23 cellular contexts compared by ENCODE assay signal in the genomic region with DNA sequence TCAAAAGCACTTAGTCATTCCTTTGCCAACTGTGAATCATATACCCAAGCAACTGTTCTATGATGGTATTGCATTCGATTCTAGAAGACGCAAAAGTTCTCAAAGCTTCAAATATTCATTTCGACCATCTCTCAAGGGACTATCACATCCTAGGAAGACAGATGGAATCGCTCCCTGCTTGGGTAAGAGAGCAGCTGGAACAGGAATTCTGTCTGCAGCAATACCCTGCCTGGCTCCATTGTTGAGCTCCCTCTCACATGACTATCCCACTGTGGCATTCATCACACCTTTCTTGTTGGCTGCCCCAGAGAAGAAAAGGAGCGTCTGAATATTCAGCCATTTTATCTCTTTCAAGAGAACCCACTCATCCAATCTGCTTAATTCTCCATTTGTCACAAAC.
"Had no signal": no experiment of that assay in that cellular context is flagged by ENCODE, and none has a peak within 500 bp of the region (broad histone marks: within the 10 kb centered on the region; RNA-seq: fewer than 3 reads in every experiment).

No MANE protein-coding gene starts in this region.

- H3K4me1 Mint-ChIP-seq: activated CD4-positive, alpha-beta T cell treated with anti-CD3 and anti-CD28 coated beads, Interleukin-2, amount 10 ng/mL, durations not matched to agents 24 days and 14 days; activated CD8-positive, alpha-beta memory T cell treated with anti-CD3 and anti-CD28 coated beads, Interleukin-2, amount 10 ng/mL, durations not matched to agents 7 days and 5 days; activated naive CD4-positive, alpha-beta T cell treated with anti-CD3 and anti-CD28 coated beads, Interleukin-2, amount 10 ng/mL, durations not matched to agents 7 days and 5 days; natural killer cell; T-helper 17 cell had no signal

- ATAC-seq: activated CD8-positive, alpha-beta memory T cell treated with anti-CD3 and anti-CD28 coated beads, Interleukin-2, amount 10 ng/mL, durations not matched to agents 7 days and 5 days; activated CD8-positive, alpha-beta T cell treated with anti-CD3 and anti-CD28 coated beads for 36 hours; effector memory CD8-positive, alpha-beta T cell; gastroesophageal sphincter; heart left ventricle; left lung; natural killer cell; T-helper 17 cell had no signal

- H3K9me3 ChIP-seq: colonic mucosa, gastroesophageal sphincter, heart left ventricle, left lung, spleen, thoracic aorta, upper lobe of left lung had no signal

- H3K4me3 ChIP-seq: colonic mucosa, dorsolateral prefrontal cortex, esophagus squamous epithelium, gastroesophageal sphincter, heart left ventricle, left lung, lung, spleen, thoracic aorta, upper lobe of left lung had no signal

- H3K27ac Mint-ChIP-seq: activated CD4-positive, alpha-beta T cell treated with anti-CD3 and anti-CD28 coated beads, Interleukin-2, amount 10 ng/mL, durations not matched to agents 24 days and 14 days; activated CD8-positive, alpha-beta memory T cell treated with anti-CD3 and anti-CD28 coated beads, Interleukin-2, amount 10 ng/mL, durations not matched to agents 7 days and 5 days; activated CD8-positive, alpha-beta T cell treated with anti-CD3 and anti-CD28 coated beads for 36 hours; activated naive CD4-positive, alpha-beta T cell treated with anti-CD3 and anti-CD28 coated beads, Interleukin-2, amount 10 ng/mL, durations not matched to agents 7 days and 5 days; effector memory CD8-positive, alpha-beta T cell; natural killer cell; progenitor cell of endocrine pancreas; T-helper 17 cell had no signal

- H3K27ac ChIP-seq: colonic mucosa, gastroesophageal sphincter, heart left ventricle, left lung, spleen, thoracic aorta, upper lobe of left lung had no signal

- H3K36me3 ChIP-seq: colonic mucosa, esophagus squamous epithelium, gastroesophageal sphincter, heart left ventricle, left lung, spleen, thoracic aorta, upper lobe of left lung had no signal

- H3K27me3 Mint-ChIP-seq: activated CD4-positive, alpha-beta T cell treated with anti-CD3 and anti-CD28 coated beads, Interleukin-2, amount 10 ng/mL, durations not matched to agents 24 days and 14 days; activated CD8-positive, alpha-beta T cell treated with anti-CD3 and anti-CD28 coated beads for 36 hours; progenitor cell of endocrine pancreas had no signal

- H3K36me3 Mint-ChIP-seq: activated CD8-positive, alpha-beta memory T cell treated with anti-CD3 and anti-CD28 coated beads, Interleukin-2, amount 10 ng/mL, durations not matched to agents 7 days and 5 days; activated naive CD4-positive, alpha-beta T cell treated with anti-CD3 and anti-CD28 coated beads, Interleukin-2, amount 10 ng/mL, durations not matched to agents 7 days and 5 days; natural killer cell had no signal

- H3K9me3 Mint-ChIP-seq: activated CD4-positive, alpha-beta T cell treated with anti-CD3 and anti-CD28 coated beads, Interleukin-2, amount 10 ng/mL, durations not matched to agents 24 days and 14 days; activated CD8-positive, alpha-beta T cell treated with anti-CD3 and anti-CD28 coated beads for 36 hours; activated naive CD4-positive, alpha-beta T cell treated with anti-CD3 and anti-CD28 coated beads, Interleukin-2, amount 10 ng/mL, durations not matched to agents 7 days and 5 days; effector memory CD8-positive, alpha-beta T cell; natural killer cell had no signal

- H3K27me3 ChIP-seq: colonic mucosa, dorsolateral prefrontal cortex, esophagus squamous epithelium, gastroesophageal sphincter, heart left ventricle, left lung, spleen, upper lobe of left lung had no signal

- DNase-seq: activated CD4-positive, alpha-beta T cell treated with anti-CD3 and anti-CD28 coated beads, Interleukin-2, amount 10 ng/mL, durations not matched to agents 24 days and 14 days; activated CD8-positive, alpha-beta memory T cell treated with anti-CD3 and anti-CD28 coated beads, Interleukin-2, amount 10 ng/mL, durations not matched to agents 7 days and 5 days; activated CD8-positive, alpha-beta T cell treated with anti-CD3 and anti-CD28 coated beads for 36 hours; activated effector memory CD4-positive, alpha-beta T cell treated with anti-CD3 and anti-CD28 coated beads, Interleukin-2, amount 50 U/mL, for 16 hours; activated naive CD4-positive, alpha-beta T cell treated with anti-CD3 and anti-CD28 coated beads, Interleukin-2, amount 10 ng/mL, durations not matched to agents 7 days and 5 days; activated T-cell treated with anti-CD3 and anti-CD28 coated beads for 4 hours; amygdala; colonic mucosa; dorsolateral prefrontal cortex; effector memory CD8-positive, alpha-beta T cell; esophagus squamous epithelium; heart left ventricle; left lung; natural killer cell; spleen; stimulated activated CD4-positive, alpha-beta T cell treated with anti-CD3 and anti-CD28 coated beads, Interleukin-4, amount 100 ng/mL, for 1 hour; stimulated activated naive CD4-positive, alpha-beta T cell treated with Interleukin-2 at 50 U/mL for 16 hours; T-helper 17 cell; upper lobe of left lung had no signal

- H3K4me1 ChIP-seq: left lung, spleen, upper lobe of left lung had no signal

- H3K4me3 Mint-ChIP-seq: activated CD4-positive, alpha-beta T cell treated with anti-CD3 and anti-CD28 coated beads, Interleukin-2, amount 10 ng/mL, durations not matched to agents 24 days and 14 days; activated CD8-positive, alpha-beta memory T cell treated with anti-CD3 and anti-CD28 coated beads, Interleukin-2, amount 10 ng/mL, durations not matched to agents 7 days and 5 days; activated CD8-positive, alpha-beta T cell treated with anti-CD3 and anti-CD28 coated beads for 36 hours; activated naive CD4-positive, alpha-beta T cell treated with anti-CD3 and anti-CD28 coated beads, Interleukin-2, amount 10 ng/mL, durations not matched to agents 7 days and 5 days; effector memory CD8-positive, alpha-beta T cell; natural killer cell; T-helper 17 cell had no signal
